In genomic region chr11:103929168-103929903, GRCh38 we compare ENCODE assay signal across 13 cellular contexts.
A peak's percentile ranks its signal among the peaks of the same experiment; 100 is the strongest.
DNase-seq lines count a peak whose midpoint lies in the region; ATAC-seq and TF ChIP-seq lines count a peak whose summit lies in the region.
"Had no signal": no experiment of that assay in that cellular context is flagged by ENCODE, and none has a peak within 500 bp of the region (broad histone marks: within the 10 kb centered on the region; RNA-seq: fewer than 3 reads in every experiment).

No MANE protein-coding gene starts in this region.

- no peaks in the 10 kb centered on the region for H3K9me3 ChIP-seq in effector memory CD4-positive, alpha-beta T cell (ENCODE audit: control insufficient read depth, low read length)
- H3K9me3 ChIP-seq: right atrium auricular region had no signal

- H3K27ac ChIP-seq in coronary artery = no peak overlapping the region
- H3K27ac ChIP-seq in effector memory CD4-positive, alpha-beta T cell (ENCODE audit: insufficient read depth, low read length, poor library complexity, severe bottlenecking) = no peak overlapping the region
- H3K27ac ChIP-seq: right atrium auricular region had no signal

- ATAC-seq in GM18858 (IDR thresholded peaks at IDR 0.05; ENCODE audit: unreplicated experiment) (peak; percentile 96), GM21529 (IDR thresholded peaks at IDR 0.05; ENCODE audit: unreplicated experiment) (peak; percentile 92), HG03139 (IDR thresholded peaks at IDR 0.05; ENCODE audit: unreplicated experiment) (peak; percentile 84), left colon (peak; percentile 87)
- ATAC-seq: activated CD8-positive, alpha-beta memory T cell treated with anti-CD3 and anti-CD28 coated beads, Interleukin-2, amount 10 ng/mL, durations not matched to agents 7 days and 5 days had no signal

- no peaks in the 10 kb centered on the region for H3K4me1 ChIP-seq in effector memory CD4-positive, alpha-beta T cell (ENCODE audit: control insufficient read depth, insufficient read depth, low read length, poor library complexity, severe bottlenecking)
- H3K4me1 ChIP-seq: right atrium auricular region had no signal

- no peak for TF ChIP-seq CTCF in coronary artery (IDR thresholded peaks at IDR 0.05)

- DNase-seq in left colon (no peak), coronary artery (ENCODE audit: low spot score) (no peak), NCI-H1694 (lab: John Stamatoyannopoulos, UW) (no peak), T-helper 1 cell (no peak)
- no peak for DNase-seq in effector memory CD4-positive, alpha-beta T cell
- DNase-seq: activated CD8-positive, alpha-beta memory T cell treated with anti-CD3 and anti-CD28 coated beads, Interleukin-2, amount 10 ng/mL, durations not matched to agents 7 days and 5 days; HCEC 1CT; NCI-H2029 treated with DMSO at 0.1 percent for 48 hours; SIG-M5 had no signal

- H3K27me3 ChIP-seq in effector memory CD4-positive, alpha-beta T cell (replicated peaks; ENCODE audit: control insufficient read depth, insufficient read depth, low read length, poor library complexity, severe bottlenecking) = no peaks in the 10 kb centered on the region
- H3K27me3 ChIP-seq: right atrium auricular region had no signal

- no peaks in the 10 kb centered on the region for H3K36me3 ChIP-seq in effector memory CD4-positive, alpha-beta T cell (ENCODE audit: control insufficient read depth, insufficient read depth, low read length)
- H3K36me3 ChIP-seq: right atrium auricular region had no signal

- no peak overlapping the region for H3K4me3 ChIP-seq in coronary artery
- no peak overlapping the region for H3K4me3 ChIP-seq in effector memory CD4-positive, alpha-beta T cell (ENCODE audit: insufficient read depth, low read depth, low read length, poor library complexity, severe bottlenecking)
- H3K4me3 ChIP-seq: right atrium auricular region had no signal

- intact Hi-C loops in left colon (cut with DNase I, micrococcal nuclease) = no loop called here
